Comparison of ENCODE assay signal across 32 cellular contexts in the genomic region with DNA sequence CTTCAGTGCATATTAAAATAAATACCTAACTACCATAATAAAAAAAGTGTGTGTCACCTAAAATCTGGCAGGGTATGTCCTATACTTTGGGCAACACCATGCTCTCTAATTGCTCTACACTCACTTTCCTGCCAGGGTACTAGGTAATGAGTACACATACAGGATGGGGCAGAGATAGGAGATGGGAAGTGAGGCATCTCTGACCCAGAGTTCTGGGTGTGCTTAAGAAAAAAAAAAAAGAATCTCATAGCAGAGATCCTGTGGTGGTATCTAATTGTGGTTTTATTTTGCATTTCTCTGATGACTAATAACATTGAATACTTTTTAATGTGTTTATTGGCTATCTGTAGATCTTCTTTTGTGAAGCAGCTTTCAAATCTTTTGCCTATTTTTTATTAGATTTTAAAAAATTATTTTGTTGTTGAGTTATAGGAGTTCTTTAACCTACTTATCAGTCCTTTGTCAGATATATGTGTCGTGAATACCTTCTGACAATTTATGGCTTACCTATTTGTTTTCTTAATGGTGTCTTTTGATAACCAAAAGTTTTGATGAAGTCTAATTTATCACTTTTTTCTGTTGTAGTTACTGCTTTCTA.
"Had no signal": no experiment of that assay in that cellular context is flagged by ENCODE, and none has a peak within 500 bp of the region (broad histone marks: within the 10 kb centered on the region; RNA-seq: fewer than 3 reads in every experiment).

No MANE protein-coding gene starts in this region.

- H3K27me3 ChIP-seq: ascending aorta, body of pancreas, breast epithelium, MG63 had no signal

- H3K4me2 ChIP-seq: KMS-11, PC-9 had no signal

- H3K9me3 ChIP-seq: ascending aorta, body of pancreas, breast epithelium, MG63 had no signal

- DNase-seq: activated CD4-positive, alpha-beta memory T cell treated with anti-CD3 and anti-CD28 coated beads, Interleukin-2, amount 10 ng/mL, durations not matched to agents 7 days and 5 days; activated CD4-positive, alpha-beta T cell treated with anti-CD3 and anti-CD28 coated beads for 1 hour; activated CD4-positive, alpha-beta T cell treated with anti-CD3 and anti-CD28 coated beads for 48 hours; activated CD4-positive, CD25-positive, alpha-beta regulatory T cell; activated CD8-positive, alpha-beta memory T cell treated with anti-CD3 and anti-CD28 coated beads for 24 hours; activated CD8-positive, alpha-beta memory T cell treated with anti-CD3 and anti-CD28 coated beads, Interleukin-2, amount 10 ng/mL, durations not matched to agents 7 days and 5 days; activated CD8-positive, alpha-beta memory T cell treated with anti-CD3 and anti-CD28 coated beads, Interleukin-2, amount 50 U/mL, for 48 hours; activated effector memory CD4-positive, alpha-beta T cell treated with anti-CD3 and anti-CD28 coated beads, Interleukin-2, amount 50 U/mL, for 16 hours; activated naive CD4-positive, alpha-beta T cell; activated naive CD8-positive, alpha-beta T cell treated with anti-CD3 and anti-CD28 coated beads, Interleukin-2, amount 10 ng/mL, durations not matched to agents 7 days and 5 days; activated T-cell treated with anti-CD3 and anti-CD28 coated beads, Interleukin-2, amount 50 U/mL, for 48 hours; amygdala; body of pancreas; MG63; MV-4-11; NCI-H1092; NCI-H1436 treated with DMSO at 0.1 percent for 48 hours; NCI-H1694 treated with DMSO at 0.1 percent for 48 hours; NCI-H2029; NCI-H345; NCI-H524 treated with DMSO at 0.1 percent for 48 hours; PC-9; Right ventricle myocardium superior; WERI-Rb-1 had no signal

- H3K36me3 ChIP-seq: ascending aorta, breast epithelium, MG63, WERI-Rb-1 had no signal

- H3K27ac Mint-ChIP-seq: activated CD4-positive, alpha-beta memory T cell treated with anti-CD3 and anti-CD28 coated beads, Interleukin-2, amount 10 ng/mL, durations not matched to agents 7 days and 5 days; activated CD8-positive, alpha-beta memory T cell treated with anti-CD3 and anti-CD28 coated beads, Interleukin-2, amount 10 ng/mL, durations not matched to agents 7 days and 5 days; activated naive CD4-positive, alpha-beta T cell treated with anti-CD3 and anti-CD28 coated beads, Interleukin-2, amount 50 U/mL, for 24 hours; activated naive CD8-positive, alpha-beta T cell treated with anti-CD3 and anti-CD28 coated beads, Interleukin-2, amount 10 ng/mL, durations not matched to agents 7 days and 5 days; activated T-helper 17 cell treated with anti-CD3 and anti-CD28 coated beads, Interleukin-2, amount 50 U/mL, for 72 hours; T-helper 1 cell treated with Interleukin-12 subunit alpha and Interleukin-12 subunit beta and Interleukin-4 antibody, amounts not matched to agents 30 μg/mL and 1 μg/mL, for 36 hours; T-helper 2 cell treated with Interferon-gamma antibody and Interleukin-4, amounts not matched to agents 5 μg/mL and 100 μg/mL, for 36 hours had no signal

- H3K4me1 ChIP-seq: ascending aorta, breast epithelium had no signal

- H3K4me3 Mint-ChIP-seq: activated CD4-positive, alpha-beta memory T cell treated with anti-CD3 and anti-CD28 coated beads, Interleukin-2, amount 10 ng/mL, durations not matched to agents 7 days and 5 days; activated CD8-positive, alpha-beta memory T cell treated with anti-CD3 and anti-CD28 coated beads, Interleukin-2, amount 10 ng/mL, durations not matched to agents 7 days and 5 days; activated naive CD4-positive, alpha-beta T cell treated with anti-CD3 and anti-CD28 coated beads, Interleukin-2, amount 50 U/mL, for 24 hours; activated naive CD8-positive, alpha-beta T cell treated with anti-CD3 and anti-CD28 coated beads, Interleukin-2, amount 10 ng/mL, durations not matched to agents 7 days and 5 days; activated T-helper 17 cell treated with anti-CD3 and anti-CD28 coated beads, Interleukin-2, amount 50 U/mL, for 72 hours; T-helper 1 cell treated with Interleukin-12 subunit alpha and Interleukin-12 subunit beta and Interleukin-4 antibody, amounts not matched to agents 30 μg/mL and 1 μg/mL, for 36 hours; T-helper 2 cell treated with Interferon-gamma antibody and Interleukin-4, amounts not matched to agents 5 μg/mL and 100 μg/mL, for 36 hours had no signal

- H3K9ac ChIP-seq: KMS-11 had no signal

- H3K4me1 Mint-ChIP-seq: activated CD4-positive, alpha-beta memory T cell treated with anti-CD3 and anti-CD28 coated beads, Interleukin-2, amount 10 ng/mL, durations not matched to agents 7 days and 5 days had no signal

- H3K27ac ChIP-seq: ascending aorta, body of pancreas, breast epithelium, KMS-11, PC-9, RWPE1, WERI-Rb-1 had no signal

- H2AFZ ChIP-seq: PC-9 had no signal

- H3K9me3 Mint-ChIP-seq: activated CD4-positive, alpha-beta memory T cell treated with anti-CD3 and anti-CD28 coated beads, Interleukin-2, amount 10 ng/mL, durations not matched to agents 7 days and 5 days; activated naive CD4-positive, alpha-beta T cell treated with anti-CD3 and anti-CD28 coated beads, Interleukin-2, amount 50 U/mL, for 24 hours; activated naive CD8-positive, alpha-beta T cell treated with anti-CD3 and anti-CD28 coated beads, Interleukin-2, amount 10 ng/mL, durations not matched to agents 7 days and 5 days; activated T-helper 17 cell treated with anti-CD3 and anti-CD28 coated beads, Interleukin-2, amount 50 U/mL, for 72 hours; T-helper 1 cell treated with Interleukin-12 subunit alpha and Interleukin-12 subunit beta and Interleukin-4 antibody, amounts not matched to agents 30 μg/mL and 1 μg/mL, for 36 hours; T-helper 2 cell treated with Interferon-gamma antibody and Interleukin-4, amounts not matched to agents 5 μg/mL and 100 μg/mL, for 36 hours had no signal

- H3K27me3 Mint-ChIP-seq: activated CD4-positive, alpha-beta memory T cell treated with anti-CD3 and anti-CD28 coated beads, Interleukin-2, amount 10 ng/mL, durations not matched to agents 7 days and 5 days; activated CD8-positive, alpha-beta memory T cell treated with anti-CD3 and anti-CD28 coated beads, Interleukin-2, amount 10 ng/mL, durations not matched to agents 7 days and 5 days; activated naive CD4-positive, alpha-beta T cell treated with anti-CD3 and anti-CD28 coated beads, Interleukin-2, amount 50 U/mL, for 24 hours; activated naive CD8-positive, alpha-beta T cell treated with anti-CD3 and anti-CD28 coated beads, Interleukin-2, amount 10 ng/mL, durations not matched to agents 7 days and 5 days; activated T-helper 17 cell treated with anti-CD3 and anti-CD28 coated beads, Interleukin-2, amount 50 U/mL, for 72 hours had no signal

- ATAC-seq: activated CD8-positive, alpha-beta memory T cell treated with anti-CD3 and anti-CD28 coated beads, Interleukin-2, amount 10 ng/mL, durations not matched to agents 7 days and 5 days; activated T-helper 17 cell treated with anti-CD3 and anti-CD28 coated beads, Interleukin-2, amount 50 U/mL, for 72 hours; body of pancreas had no signal

- H3K4me3 ChIP-seq: ascending aorta, body of pancreas, breast epithelium, MG63, PC-9 had no signal
